1 cellular context compared by ENCODE assay signal in the genomic region with DNA sequence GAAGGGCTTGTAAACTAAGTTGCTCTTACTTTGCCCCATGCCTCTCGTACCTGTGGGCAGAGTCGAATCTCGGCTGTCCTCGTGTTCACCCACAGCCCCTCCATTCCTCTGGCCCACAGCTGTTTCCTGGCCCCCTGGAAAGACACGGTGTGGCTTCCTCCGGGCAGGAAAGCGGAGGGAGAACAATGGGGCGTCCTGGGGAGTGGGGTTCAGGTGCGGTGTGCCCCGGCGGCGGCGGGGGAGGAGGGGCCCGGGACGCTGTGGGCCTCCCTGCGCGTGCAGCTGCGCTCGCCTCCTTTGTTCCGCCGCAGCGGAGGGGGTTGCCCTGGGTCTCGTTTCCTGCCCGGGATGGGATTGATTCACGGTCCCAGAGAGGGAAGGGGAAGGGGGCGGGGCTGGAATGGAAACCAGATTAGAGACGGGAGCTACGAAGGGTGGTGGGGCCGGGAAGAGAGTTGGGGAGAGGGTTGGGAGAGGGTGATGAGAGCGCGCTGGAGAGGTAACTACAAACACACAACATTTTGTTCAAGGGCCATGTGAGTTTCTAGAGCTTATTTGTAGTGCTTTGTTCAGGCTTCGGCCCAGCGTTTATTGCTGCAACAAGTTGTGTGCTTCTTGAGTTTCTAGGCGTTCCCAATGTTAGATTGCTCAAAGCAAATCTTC.
A peak's percentile ranks its signal among the peaks of the same experiment; 100 is the strongest.
TF ChIP-seq lines count a peak whose summit lies in the region.

No MANE protein-coding gene starts in this region.

TF ChIP-seq in HepG2, 621 proteins besides CTCF, POLR2A, EP300 and RAD21 (continued from another document and continues in another):
- TF ChIP-seq, protein P1, sequence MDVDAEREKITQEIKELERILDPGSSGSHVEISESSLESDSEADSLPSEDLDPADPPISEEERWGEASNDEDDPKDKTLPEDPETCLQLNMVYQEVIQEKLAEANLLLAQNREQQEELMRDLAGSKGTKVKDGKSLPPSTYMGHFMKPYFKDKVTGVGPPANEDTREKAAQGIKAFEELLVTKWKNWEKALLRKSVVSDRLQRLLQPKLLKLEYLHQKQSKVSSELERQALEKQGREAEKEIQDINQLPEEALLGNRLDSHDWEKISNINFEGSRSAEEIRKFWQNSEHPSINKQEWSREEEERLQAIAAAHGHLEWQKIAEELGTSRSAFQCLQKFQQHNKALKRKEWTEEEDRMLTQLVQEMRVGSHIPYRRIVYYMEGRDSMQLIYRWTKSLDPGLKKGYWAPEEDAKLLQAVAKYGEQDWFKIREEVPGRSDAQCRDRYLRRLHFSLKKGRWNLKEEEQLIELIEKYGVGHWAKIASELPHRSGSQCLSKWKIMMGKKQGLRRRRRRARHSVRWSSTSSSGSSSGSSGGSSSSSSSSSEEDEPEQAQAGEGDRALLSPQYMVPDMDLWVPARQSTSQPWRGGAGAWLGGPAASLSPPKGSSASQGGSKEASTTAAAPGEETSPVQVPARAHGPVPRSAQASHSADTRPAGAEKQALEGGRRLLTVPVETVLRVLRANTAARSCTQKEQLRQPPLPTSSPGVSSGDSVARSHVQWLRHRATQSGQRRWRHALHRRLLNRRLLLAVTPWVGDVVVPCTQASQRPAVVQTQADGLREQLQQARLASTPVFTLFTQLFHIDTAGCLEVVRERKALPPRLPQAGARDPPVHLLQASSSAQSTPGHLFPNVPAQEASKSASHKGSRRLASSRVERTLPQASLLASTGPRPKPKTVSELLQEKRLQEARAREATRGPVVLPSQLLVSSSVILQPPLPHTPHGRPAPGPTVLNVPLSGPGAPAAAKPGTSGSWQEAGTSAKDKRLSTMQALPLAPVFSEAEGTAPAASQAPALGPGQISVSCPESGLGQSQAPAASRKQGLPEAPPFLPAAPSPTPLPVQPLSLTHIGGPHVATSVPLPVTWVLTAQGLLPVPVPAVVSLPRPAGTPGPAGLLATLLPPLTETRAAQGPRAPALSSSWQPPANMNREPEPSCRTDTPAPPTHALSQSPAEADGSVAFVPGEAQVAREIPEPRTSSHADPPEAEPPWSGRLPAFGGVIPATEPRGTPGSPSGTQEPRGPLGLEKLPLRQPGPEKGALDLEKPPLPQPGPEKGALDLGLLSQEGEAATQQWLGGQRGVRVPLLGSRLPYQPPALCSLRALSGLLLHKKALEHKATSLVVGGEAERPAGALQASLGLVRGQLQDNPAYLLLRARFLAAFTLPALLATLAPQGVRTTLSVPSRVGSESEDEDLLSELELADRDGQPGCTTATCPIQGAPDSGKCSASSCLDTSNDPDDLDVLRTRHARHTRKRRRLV (CRISPR knock-in tag; IDR thresholded peaks at IDR 0.05): no peak
- TF ChIP-seq SNAPC2 (CRISPR knock-in tag; IDR thresholded peaks at IDR 0.05) (peak; percentile 84; the same call in 1 of the 2 replicates), SNRNP70 (IDR thresholded peaks at IDR 0.05; ENCODE audit: low read depth, low read length) (no peak), BHLHE40 (IDR thresholded peaks at IDR 0.05; ENCODE audit: low read length) (peak; percentile 92), GLI4 (CRISPR knock-in tag; IDR thresholded peaks at IDR 0.05; ENCODE audit: borderline replicate concordance) (no peak), STAT5B (CRISPR knock-in tag; IDR thresholded peaks at IDR 0.05) (no peak), ZNF577 (CRISPR knock-in tag; IDR thresholded peaks at IDR 0.05; ENCODE audit: borderline replicate concordance, low read depth) (no peak), ARHGAP35 (CRISPR knock-in tag; IDR thresholded peaks at IDR 0.05; ENCODE audit: borderline replicate concordance) (no peak), ISL2 (CRISPR knock-in tag; IDR thresholded peaks at IDR 0.05) (no peak), ZBTB20 (CRISPR knock-in tag; IDR thresholded peaks at IDR 0.05; ENCODE audit: borderline replicate concordance, low read depth) (no peak; the same call in 1 of the 2 replicates), ZNF431 (CRISPR knock-in tag; IDR thresholded peaks at IDR 0.05; ENCODE audit: borderline replicate concordance, low read depth) (no peak), RXRB (CRISPR knock-in tag; IDR thresholded peaks at IDR 0.05; ENCODE audit: borderline replicate concordance) (peak; percentile 49; the same call in 1 of the 2 replicates), SP140L (CRISPR knock-in tag; IDR thresholded peaks at IDR 0.05; ENCODE audit: borderline replicate concordance) (no peak), ZNF101 (CRISPR knock-in tag; IDR thresholded peaks at IDR 0.05; ENCODE audit: borderline replicate concordance, low read depth) (0 out of 2 replicates have a peak, but pooled peaks have one; percentile 44), EEA1 (CRISPR knock-in tag; IDR thresholded peaks at IDR 0.05; ENCODE audit: borderline replicate concordance) (no peak), MTA3 (CRISPR knock-in tag; IDR thresholded peaks at IDR 0.05) (no peak), HNRNPH1 (optimal IDR thresholded peaks at IDR 0.05; ENCODE audit: low read depth, low read length) (no peak), ZNF629 (CRISPR knock-in tag; conservative IDR thresholded peaks at IDR 0.05) (no peak), ZNF652 (CRISPR knock-in tag; IDR thresholded peaks at IDR 0.05; ENCODE audit: borderline replicate concordance, low read depth) (no peak), ZNF572 (CRISPR knock-in tag; IDR thresholded peaks at IDR 0.05) (no peak; the same call in 1 of the 2 replicates), ZNF354B (CRISPR knock-in tag; IDR thresholded peaks at IDR 0.05) (peak; percentile 75; the same call in 1 of the 2 replicates), DR1 (CRISPR knock-in tag; IDR thresholded peaks at IDR 0.05) (0 out of 2 replicates have a peak, but pooled peaks have one; percentile 15), PAX8 (CRISPR knock-in tag; IDR thresholded peaks at IDR 0.05; ENCODE audit: borderline replicate concordance) (no peak)
- TF ChIP-seq, protein P2, sequence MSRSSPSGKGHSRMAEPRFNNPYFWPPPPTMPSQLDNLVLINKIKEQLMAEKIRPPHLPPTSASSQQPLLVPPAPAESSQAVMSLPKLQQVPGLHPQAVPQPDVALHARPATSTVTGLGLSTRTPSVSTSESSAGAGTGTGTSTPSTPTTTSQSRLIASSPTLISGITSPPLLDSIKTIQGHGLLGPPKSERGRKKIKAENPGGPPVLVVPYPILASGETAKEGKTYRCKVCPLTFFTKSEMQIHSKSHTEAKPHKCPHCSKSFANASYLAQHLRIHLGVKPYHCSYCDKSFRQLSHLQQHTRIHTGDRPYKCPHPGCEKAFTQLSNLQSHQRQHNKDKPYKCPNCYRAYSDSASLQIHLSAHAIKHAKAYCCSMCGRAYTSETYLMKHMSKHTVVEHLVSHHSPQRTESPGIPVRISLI (CRISPR knock-in tag; IDR thresholded peaks at IDR 0.05; ENCODE audit: borderline replicate concordance): no peak
- TF ChIP-seq, protein P3, sequence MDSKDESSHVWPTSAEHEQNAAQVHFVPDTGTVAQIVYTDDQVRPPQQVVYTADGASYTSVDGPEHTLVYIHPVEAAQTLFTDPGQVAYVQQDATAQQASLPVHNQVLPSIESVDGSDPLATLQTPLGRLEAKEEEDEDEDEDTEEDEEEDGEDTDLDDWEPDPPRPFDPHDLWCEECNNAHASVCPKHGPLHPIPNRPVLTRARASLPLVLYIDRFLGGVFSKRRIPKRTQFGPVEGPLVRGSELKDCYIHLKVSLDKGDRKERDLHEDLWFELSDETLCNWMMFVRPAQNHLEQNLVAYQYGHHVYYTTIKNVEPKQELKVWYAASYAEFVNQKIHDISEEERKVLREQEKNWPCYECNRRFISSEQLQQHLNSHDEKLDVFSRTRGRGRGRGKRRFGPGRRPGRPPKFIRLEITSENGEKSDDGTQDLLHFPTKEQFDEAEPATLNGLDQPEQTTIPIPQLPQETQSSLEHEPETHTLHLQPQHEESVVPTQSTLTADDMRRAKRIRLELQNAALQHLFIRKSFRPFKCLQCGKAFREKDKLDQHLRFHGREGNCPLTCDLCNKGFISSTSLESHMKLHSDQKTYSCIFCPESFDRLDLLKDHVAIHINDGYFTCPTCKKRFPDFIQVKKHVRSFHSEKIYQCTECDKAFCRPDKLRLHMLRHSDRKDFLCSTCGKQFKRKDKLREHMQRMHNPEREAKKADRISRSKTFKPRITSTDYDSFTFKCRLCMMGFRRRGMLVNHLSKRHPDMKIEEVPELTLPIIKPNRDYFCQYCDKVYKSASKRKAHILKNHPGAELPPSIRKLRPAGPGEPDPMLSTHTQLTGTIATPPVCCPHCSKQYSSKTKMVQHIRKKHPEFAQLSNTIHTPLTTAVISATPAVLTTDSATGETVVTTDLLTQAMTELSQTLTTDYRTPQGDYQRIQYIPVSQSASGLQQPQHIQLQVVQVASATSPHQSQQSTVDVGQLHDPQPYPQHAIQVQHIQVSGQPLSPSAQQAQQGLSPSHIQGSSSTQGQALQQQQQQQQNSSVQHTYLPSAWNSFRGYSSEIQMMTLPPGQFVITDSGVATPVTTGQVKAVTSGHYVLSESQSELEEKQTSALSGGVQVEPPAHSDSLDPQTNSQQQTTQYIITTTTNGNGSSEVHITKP (CRISPR knock-in tag; IDR thresholded peaks at IDR 0.05; ENCODE audit: low read depth): peak; percentile 73; the same call in 1 of the 2 replicates
- TF ChIP-seq, protein P4, sequence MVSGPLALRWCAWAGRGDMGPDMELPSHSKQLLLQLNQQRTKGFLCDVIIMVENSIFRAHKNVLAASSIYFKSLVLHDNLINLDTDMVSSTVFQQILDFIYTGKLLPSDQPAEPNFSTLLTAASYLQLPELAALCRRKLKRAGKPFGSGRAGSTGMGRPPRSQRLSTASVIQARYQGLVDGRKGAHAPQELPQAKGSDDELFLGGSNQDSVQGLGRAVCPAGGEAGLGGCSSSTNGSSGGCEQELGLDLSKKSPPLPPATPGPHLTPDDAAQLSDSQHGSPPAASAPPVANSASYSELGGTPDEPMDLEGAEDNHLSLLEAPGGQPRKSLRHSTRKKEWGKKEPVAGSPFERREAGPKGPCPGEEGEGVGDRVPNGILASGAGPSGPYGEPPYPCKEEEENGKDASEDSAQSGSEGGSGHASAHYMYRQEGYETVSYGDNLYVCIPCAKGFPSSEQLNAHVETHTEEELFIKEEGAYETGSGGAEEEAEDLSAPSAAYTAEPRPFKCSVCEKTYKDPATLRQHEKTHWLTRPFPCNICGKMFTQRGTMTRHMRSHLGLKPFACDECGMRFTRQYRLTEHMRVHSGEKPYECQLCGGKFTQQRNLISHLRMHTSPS (CRISPR knock-in tag; IDR thresholded peaks at IDR 0.05; ENCODE audit: low read depth): no peak
- TF ChIP-seq, protein P5, sequence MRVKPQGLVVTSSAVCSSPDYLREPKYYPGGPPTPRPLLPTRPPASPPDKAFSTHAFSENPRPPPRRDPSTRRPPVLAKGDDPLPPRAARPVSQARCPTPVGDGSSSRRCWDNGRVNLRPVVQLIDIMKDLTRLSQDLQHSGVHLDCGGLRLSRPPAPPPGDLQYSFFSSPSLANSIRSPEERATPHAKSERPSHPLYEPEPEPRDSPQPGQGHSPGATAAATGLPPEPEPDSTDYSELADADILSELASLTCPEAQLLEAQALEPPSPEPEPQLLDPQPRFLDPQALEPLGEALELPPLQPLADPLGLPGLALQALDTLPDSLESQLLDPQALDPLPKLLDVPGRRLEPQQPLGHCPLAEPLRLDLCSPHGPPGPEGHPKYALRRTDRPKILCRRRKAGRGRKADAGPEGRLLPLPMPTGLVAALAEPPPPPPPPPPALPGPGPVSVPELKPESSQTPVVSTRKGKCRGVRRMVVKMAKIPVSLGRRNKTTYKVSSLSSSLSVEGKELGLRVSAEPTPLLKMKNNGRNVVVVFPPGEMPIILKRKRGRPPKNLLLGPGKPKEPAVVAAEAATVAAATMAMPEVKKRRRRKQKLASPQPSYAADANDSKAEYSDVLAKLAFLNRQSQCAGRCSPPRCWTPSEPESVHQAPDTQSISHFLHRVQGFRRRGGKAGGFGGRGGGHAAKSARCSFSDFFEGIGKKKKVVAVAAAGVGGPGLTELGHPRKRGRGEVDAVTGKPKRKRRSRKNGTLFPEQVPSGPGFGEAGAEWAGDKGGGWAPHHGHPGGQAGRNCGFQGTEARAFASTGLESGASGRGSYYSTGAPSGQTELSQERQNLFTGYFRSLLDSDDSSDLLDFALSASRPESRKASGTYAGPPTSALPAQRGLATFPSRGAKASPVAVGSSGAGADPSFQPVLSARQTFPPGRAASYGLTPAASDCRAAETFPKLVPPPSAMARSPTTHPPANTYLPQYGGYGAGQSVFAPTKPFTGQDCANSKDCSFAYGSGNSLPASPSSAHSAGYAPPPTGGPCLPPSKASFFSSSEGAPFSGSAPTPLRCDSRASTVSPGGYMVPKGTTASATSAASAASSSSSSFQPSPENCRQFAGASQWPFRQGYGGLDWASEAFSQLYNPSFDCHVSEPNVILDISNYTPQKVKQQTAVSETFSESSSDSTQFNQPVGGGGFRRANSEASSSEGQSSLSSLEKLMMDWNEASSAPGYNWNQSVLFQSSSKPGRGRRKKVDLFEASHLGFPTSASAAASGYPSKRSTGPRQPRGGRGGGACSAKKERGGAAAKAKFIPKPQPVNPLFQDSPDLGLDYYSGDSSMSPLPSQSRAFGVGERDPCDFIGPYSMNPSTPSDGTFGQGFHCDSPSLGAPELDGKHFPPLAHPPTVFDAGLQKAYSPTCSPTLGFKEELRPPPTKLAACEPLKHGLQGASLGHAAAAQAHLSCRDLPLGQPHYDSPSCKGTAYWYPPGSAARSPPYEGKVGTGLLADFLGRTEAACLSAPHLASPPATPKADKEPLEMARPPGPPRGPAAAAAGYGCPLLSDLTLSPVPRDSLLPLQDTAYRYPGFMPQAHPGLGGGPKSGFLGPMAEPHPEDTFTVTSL (CRISPR knock-in tag; IDR thresholded peaks at IDR 0.05; ENCODE audit: borderline replicate concordance): peak; percentile 39; the same call in 1 of the 2 replicates
- TF ChIP-seq, protein P6, sequence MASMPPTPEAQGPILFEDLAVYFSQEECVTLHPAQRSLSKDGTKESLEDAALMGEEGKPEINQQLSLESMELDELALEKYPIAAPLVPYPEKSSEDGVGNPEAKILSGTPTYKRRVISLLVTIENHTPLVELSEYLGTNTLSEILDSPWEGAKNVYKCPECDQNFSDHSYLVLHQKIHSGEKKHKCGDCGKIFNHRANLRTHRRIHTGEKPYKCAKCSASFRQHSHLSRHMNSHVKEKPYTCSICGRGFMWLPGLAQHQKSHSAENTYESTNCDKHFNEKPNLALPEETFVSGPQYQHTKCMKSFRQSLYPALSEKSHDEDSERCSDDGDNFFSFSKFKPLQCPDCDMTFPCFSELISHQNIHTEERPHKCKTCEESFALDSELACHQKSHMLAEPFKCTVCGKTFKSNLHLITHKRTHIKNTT (CRISPR knock-in tag; IDR thresholded peaks at IDR 0.05): no peak
- TF ChIP-seq, protein P7, sequence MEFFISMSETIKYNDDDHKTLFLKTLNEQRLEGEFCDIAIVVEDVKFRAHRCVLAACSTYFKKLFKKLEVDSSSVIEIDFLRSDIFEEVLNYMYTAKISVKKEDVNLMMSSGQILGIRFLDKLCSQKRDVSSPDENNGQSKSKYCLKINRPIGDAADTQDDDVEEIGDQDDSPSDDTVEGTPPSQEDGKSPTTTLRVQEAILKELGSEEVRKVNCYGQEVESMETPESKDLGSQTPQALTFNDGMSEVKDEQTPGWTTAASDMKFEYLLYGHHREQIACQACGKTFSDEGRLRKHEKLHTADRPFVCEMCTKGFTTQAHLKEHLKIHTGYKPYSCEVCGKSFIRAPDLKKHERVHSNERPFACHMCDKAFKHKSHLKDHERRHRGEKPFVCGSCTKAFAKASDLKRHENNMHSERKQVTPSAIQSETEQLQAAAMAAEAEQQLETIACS (CRISPR knock-in tag; IDR thresholded peaks at IDR 0.05): no peak; the same call in 1 of the 2 replicates
